ENCODE assay signal across 23 cellular contexts in the genomic region with DNA sequence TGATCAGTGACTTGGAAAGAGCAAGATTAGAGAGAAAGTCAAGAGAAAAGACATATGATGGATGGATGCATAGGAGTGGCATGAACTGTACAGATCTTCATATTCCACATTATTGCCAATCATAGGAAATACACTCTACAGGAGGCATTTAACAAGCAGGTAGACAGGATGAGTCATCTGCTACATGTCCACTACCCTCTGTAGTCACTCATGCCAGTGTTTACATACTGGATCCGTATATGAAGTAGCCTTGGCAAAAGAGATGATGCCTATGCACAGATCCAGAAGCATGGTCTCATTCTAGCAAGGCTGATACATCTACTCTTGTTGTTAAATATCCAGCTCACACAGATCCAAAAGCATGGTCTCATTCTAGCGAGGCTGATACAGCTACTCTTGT.
"Had no signal": no experiment of that assay in that cellular context is flagged by ENCODE, and none has a peak within 500 bp of the region (broad histone marks: within the 10 kb centered on the region; RNA-seq: fewer than 3 reads in every experiment).

No MANE protein-coding gene starts in this region.

- ATAC-seq: effector memory CD8-positive, alpha-beta T cell; foreskin keratinocyte; gastroesophageal sphincter; heart right ventricle; left cardiac atrium; left lung; left ventricle myocardium superior; lower lobe of right lung; naive thymus-derived CD4-positive, alpha-beta T cell had no signal

- DNase-seq: colonic mucosa; cortex of kidney; effector CD8-positive, alpha-beta T cell; effector memory CD8-positive, alpha-beta T cell; endodermal cell; foreskin keratinocyte; heart right ventricle; hippocampal formation; immature natural killer cell; islet precursor cell; kidney; kidney glomerular epithelial cell; left cardiac atrium; left lung; left ventricle myocardium superior; lower lobe of right lung; mesendoderm; midbrain; naive thymus-derived CD4-positive, alpha-beta T cell had no signal

- H3K4me1 ChIP-seq: colonic mucosa, esophagus muscularis mucosa, foreskin keratinocyte, gastroesophageal sphincter, heart right ventricle, left lung, lower lobe of right lung had no signal

- H3K36me3 ChIP-seq: colonic mucosa, esophagus muscularis mucosa, gastroesophageal sphincter, heart right ventricle, left lung, lower lobe of right lung had no signal

- H3K4me3 ChIP-seq: colonic mucosa, esophagus muscularis mucosa, gastroesophageal sphincter, heart right ventricle, left lung, lower lobe of right lung had no signal

- H3K9me3 ChIP-seq: colonic mucosa, esophagus muscularis mucosa, gastroesophageal sphincter, lower lobe of right lung had no signal

- H3K27ac ChIP-seq: colonic mucosa, esophagus muscularis mucosa, foreskin keratinocyte, gastroesophageal sphincter, heart right ventricle, left lung, lower lobe of right lung had no signal

- H3K27me3 ChIP-seq: colonic mucosa, esophagus muscularis mucosa, foreskin keratinocyte, gastroesophageal sphincter, heart right ventricle, left lung had no signal

- FAIRE-seq: endometrium, frontal cortex, kidney had no signal
